Comparison of ENCODE assay signal across 8 cellular contexts in genomic region chr1:36187800-36188593, GRCh38. TPM values are rescaled to one million over a fixed set of nuclear protein-coding genes. Genes with fewer than 3 reads are reported as not detected.
DNase-seq lines count a peak whose midpoint lies in the region; ATAC-seq, FAIRE-seq and TF ChIP-seq lines count a peak whose summit lies in the region.

No MANE protein-coding gene starts in this region.

- TF ChIP-seq CTCF in PC-9 (conservative IDR thresholded peaks at IDR 0.05) (peak; percentile 92), esophagus muscularis mucosa (IDR thresholded peaks at IDR 0.05) (peak; percentile 90 to 95 (median 93))

- H3K4me1 ChIP-seq in PC-9 (replicated peaks; ENCODE audit: insufficient read depth) (peaks cover 9% of the 10 kb centered on the region; the same call in 1 of the 2 replicates), esophagus muscularis mucosa (peaks cover 11 to 36% (median 27%) of the 10 kb centered on the region in 4 donors), muscle layer of duodenum (ENCODE audit: control insufficient read depth in 1 of 2, insufficient read depth in 2 of 2, low read length in 2 of 2) (peaks cover 0 to 5% of the 10 kb centered on the region in 2 donors)

- peaks cover 17% of the 10 kb centered on the region for H3F3A ChIP-seq in PC-9 (ENCODE audit: insufficient read depth, low read depth)

- no peaks in the 10 kb centered on the region for H3K9me2 ChIP-seq in PC-9 (ENCODE audit: insufficient read depth)

- no peaks in the 10 kb centered on the region for H3K27me3 ChIP-seq in PC-9 (ENCODE audit: insufficient read depth, low read depth)
- no peaks in the 10 kb centered on the region for H3K27me3 ChIP-seq in esophagus muscularis mucosa
- no peaks in the 10 kb centered on the region for H3K27me3 ChIP-seq in muscle layer of duodenum (ENCODE audit: low read depth, low read length)

- no peaks in the 10 kb centered on the region for H4K20me1 ChIP-seq in PC-9 (ENCODE audit: insufficient read depth)

- H3K9me3 ChIP-seq in PC-9 (ENCODE audit: insufficient read depth, low read depth), result no peaks in the 10 kb centered on the region
- H3K9me3 ChIP-seq in esophagus muscularis mucosa, result no peaks in the 10 kb centered on the region
- no peaks in the 10 kb centered on the region for H3K9me3 ChIP-seq in muscle layer of duodenum (ENCODE audit: control insufficient read depth in 1 of 2, low read length in 2 of 2)

- H3K36me3 Mint-ChIP-seq in activated T-cell treated with anti-CD3 and anti-CD28 coated beads, Interleukin-2, amount 50 U/mL, for 4 hours (ENCODE audit: insufficient read depth), result no peaks in the 10 kb centered on the region

- TF ChIP-seq EP300 in esophagus muscularis mucosa (IDR thresholded peaks at IDR 0.05), result no peak

- H3K4me2 ChIP-seq in PC-9, result peak overlapping the region; percentile 63

- TF ChIP-seq POLR2A in esophagus muscularis mucosa (IDR thresholded peaks at IDR 0.05; ENCODE audit: low read depth), result no peak

- peak overlapping the region; percentile 53 for H3K27ac ChIP-seq in PC-9
- H3K27ac ChIP-seq in esophagus muscularis mucosa (replicated peaks in 1 of 4), result peak overlapping the region; percentile 87 to 90 (median 88)
- peak overlapping the region; percentile 77 for H3K27ac ChIP-seq in muscle layer of duodenum (ENCODE audit: low read length)

- peak overlapping the region; percentile 63 for H2AFZ ChIP-seq in PC-9

- H3K27me3 Mint-ChIP-seq in activated T-cell treated with anti-CD3 and anti-CD28 coated beads, Interleukin-2, amount 50 U/mL, for 4 hours (ENCODE audit: low read depth), result no peaks in the 10 kb centered on the region

- H3K79me2 ChIP-seq in PC-9 (ENCODE audit: low read depth), result no peaks in the 10 kb centered on the region

- peak; percentile 74 for ATAC-seq in GM18868 (IDR thresholded peaks at IDR 0.05; ENCODE audit: unreplicated experiment)
- peak; percentile 96 to 97 for ATAC-seq in activated T-cell treated with anti-CD3 and anti-CD28 coated beads, Interleukin-2, amount 50 U/mL, for 4 hours

- no peak overlapping the region for H3K4me3 Mint-ChIP-seq in activated T-cell treated with anti-CD3 and anti-CD28 coated beads, Interleukin-2, amount 50 U/mL, for 4 hours

- intact Hi-C loops in PC-9 (cut with micrococcal nuclease; ENCODE audit: unreplicated experiment) (loop anchor here (1.0 to 10.0 kb wide), 4 partner anchors 39 to 333 kb away; partner anchors contain the start of gene TRAPPC3), esophagus muscularis mucosa (cut with DNase I) (loop anchor here (2.0 to 5.0 kb wide), 2 partner anchors 39 to 91 kb away; partner anchors contain the start of gene TRAPPC3)

- peaks cover 4% of the 10 kb centered on the region for H3K4me1 Mint-ChIP-seq in activated T-cell treated with anti-CD3 and anti-CD28 coated beads, Interleukin-2, amount 50 U/mL, for 4 hours (ENCODE audit: low read depth)

- H3K36me3 ChIP-seq in PC-9 (ENCODE audit: low read depth), result no peaks in the 10 kb centered on the region
- H3K36me3 ChIP-seq in esophagus muscularis mucosa, result no peaks in the 10 kb centered on the region
- H3K36me3 ChIP-seq in muscle layer of duodenum (ENCODE audit: control insufficient read depth in 1 of 2, insufficient read depth in 2 of 2, low read length in 2 of 2), result no peaks in the 10 kb centered on the region

- POLR2A ChIA-PET in PC-9 (lab: Charles Lee; ENCODE audit: unreplicated experiment), result interaction anchor here (0.5 to 0.9 kb wide), 8 partner anchors 27 to 257 kb away, joined by 3 to 9 read pairs (median 4); partner anchors contain the start of gene AGO3

- H3K4me3 ChIP-seq in PC-9, result no peak overlapping the region
- H3K4me3 ChIP-seq in esophagus muscularis mucosa, result no peak overlapping the region
- H3K4me3 ChIP-seq in muscle layer of duodenum (ENCODE audit: low read depth in 1 of 2, low read length in 2 of 2), result no peak overlapping the region

- no TSS peak for BruUV-seq in PC-9 (replicated peaks; lab: Mats Ljungman, UMichigan)

- CTCF ChIA-PET in PC-9 (lab: Charles Lee), result interaction anchor here (0.5 to 2.3 kb wide), 16 partner anchors 13 to 155 kb away, joined by 3 to 42 read pairs (median 3); partner anchors contain the start of genes MAP7D1 and TRAPPC3

- no peaks in the 10 kb centered on the region for H3K9me3 Mint-ChIP-seq in activated T-cell treated with anti-CD3 and anti-CD28 coated beads, Interleukin-2, amount 50 U/mL, for 4 hours

- DNase-seq in HuH-7.5 (ENCODE audit: low spot score) (peak; percentile 86), PC-9 (peak; percentile 78 to 88), esophagus muscularis mucosa (ENCODE audit: extremely low spot score) (peak; percentile 97)
- peak; percentile 74 for DNase-seq in activated T-cell treated with anti-CD3 and anti-CD28 coated beads, Interleukin-2, amount 50 U/mL, for 4 hours
- DNase-seq in stimulated activated CD8-positive, alpha-beta memory T cell treated with anti-CD3 and anti-CD28 coated beads, Interleukin-4, amount 100 ng/mL, for 48 hours, result peak; percentile 82

- peak; percentile 97 for FAIRE-seq in A204.1 (lab: Jason Lieb, UNC)

- WGBS in esophagus muscularis mucosa, result 2% methylated on average over 9 of the region's 9 CpGs

RNA-seq across cellular contexts. Expression of gene MAP7D1, which starts 32.0 kb away (rescaled TPM):
- total RNA-seq in PC-9 (2021) (150 and 173 TPM in 2 replicates), esophagus muscularis mucosa (100 to 1,000 TPM; 162 to 263 (median 225) TPM)
- 100 to 1,000 TPM; 162 to 182 (median 164) TPM for total RNA-seq in activated T-cell treated with anti-CD3 and anti-CD28 coated beads, Interleukin-2, amount 50 U/mL, for 4 hours

RNA-seq across cellular contexts. Expression of gene THRAP3, which starts 36.2 kb away (rescaled TPM):
- 83.2 and 143 TPM in 2 replicates for total RNA-seq in PC-9 (2021)
- 100 to 1,000 TPM; 134 to 145 (median 142) TPM for total RNA-seq in activated T-cell treated with anti-CD3 and anti-CD28 coated beads, Interleukin-2, amount 50 U/mL, for 4 hours
- 100 to 1,000 TPM in 2 of 4 donors, 10 to 100 TPM in 2; 90.3 to 116 (median 104) TPM for total RNA-seq in esophagus muscularis mucosa

RNA-seq across cellular contexts. Expression of gene TRAPPC3, which starts 38.7 kb away (rescaled TPM):
- total RNA-seq in PC-9 (2021) (112 and 116 TPM in 2 replicates), esophagus muscularis mucosa (100 to 1,000 TPM in 3 of 4 donors, 10 to 100 TPM in 1; 97.9 to 164 (median 122) TPM)
- total RNA-seq in activated T-cell treated with anti-CD3 and anti-CD28 coated beads, Interleukin-2, amount 50 U/mL, for 4 hours, result 10 to 100 TPM; 64.2 to 69.6 (median 65.9) TPM
